9 cellular contexts compared by ENCODE assay signal in the genomic region with DNA sequence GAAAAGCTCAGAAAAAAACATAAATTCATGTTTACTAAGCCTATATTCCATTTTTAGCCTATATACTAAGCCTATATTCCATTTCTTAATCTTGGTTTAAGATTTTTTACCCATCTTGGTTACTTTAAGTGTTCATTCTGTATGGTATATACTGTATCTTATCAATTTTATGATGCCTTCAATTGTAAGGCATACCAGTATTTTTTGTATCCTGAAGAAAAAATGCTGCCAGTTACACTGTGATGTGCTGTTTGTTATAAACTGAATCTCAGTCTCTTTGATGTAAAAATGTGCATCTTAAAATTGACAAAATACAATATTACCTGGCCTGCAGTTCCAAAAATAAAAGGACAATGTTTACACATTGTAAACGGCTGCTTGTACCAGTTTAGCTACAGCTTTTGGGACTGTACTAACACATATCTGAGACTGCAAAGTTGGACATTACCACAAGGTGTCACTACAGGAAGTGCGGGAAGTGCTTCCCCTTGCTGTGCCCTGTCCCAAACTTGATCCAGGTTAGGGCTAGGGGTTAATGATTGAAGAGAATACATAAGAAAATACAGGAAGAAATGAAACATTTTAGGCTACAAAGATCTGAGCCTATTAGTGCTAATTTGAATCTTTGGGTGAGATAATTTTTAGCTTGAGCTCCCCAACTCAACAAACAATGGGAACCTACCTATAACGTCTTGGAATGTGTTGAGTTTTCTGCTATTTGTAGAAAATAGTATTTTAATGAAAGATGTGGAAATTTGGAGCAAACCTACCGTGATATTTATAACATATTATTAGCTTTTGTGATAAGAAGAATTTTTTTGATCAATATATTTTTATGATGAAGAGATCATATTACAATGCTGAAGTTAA.
DNase-seq lines count a peak whose midpoint lies in the region; ATAC-seq and TF ChIP-seq lines count a peak whose summit lies in the region.
"Had no signal": no experiment of that assay in that cellular context is flagged by ENCODE, and none has a peak within 500 bp of the region (broad histone marks: within the 10 kb centered on the region; RNA-seq: fewer than 3 reads in every experiment).

No MANE protein-coding gene starts in this region.

- no peaks in the 10 kb centered on the region for H4K20me1 ChIP-seq in smooth muscle cell (ENCODE audit: low read depth)

- peak; percentile 96 for ATAC-seq in GM18907 (IDR thresholded peaks at IDR 0.05; ENCODE audit: unreplicated experiment)
- ATAC-seq in HG03039 (IDR thresholded peaks at IDR 0.05; ENCODE audit: unreplicated experiment) = peak; percentile 89
- peak; percentile 52 for ATAC-seq in activated T-helper 17 cell treated with anti-CD3 and anti-CD28 coated beads, Interleukin-2, amount 50 U/mL, for 72 hours (replicated peaks)

- H3K79me2 ChIP-seq in smooth muscle cell (ENCODE audit: low read depth) = no peaks in the 10 kb centered on the region

- H3K27ac ChIP-seq in left ventricle myocardium inferior (replicated peaks) (no peak overlapping the region), smooth muscle cell (ENCODE audit: low read depth) (no peak overlapping the region)

- H3K27me3 ChIP-seq in left ventricle myocardium inferior (ENCODE audit: low read depth) (peaks cover 20% of the 10 kb centered on the region), smooth muscle cell (ENCODE audit: low read depth) (no peaks in the 10 kb centered on the region)

- intact Hi-C loops in left ventricle myocardium inferior (cut with micrococcal nuclease) = loop anchor here (10.0 kb wide), 1 partner anchor 656 kb away; no protein-coding TSS in a partner anchor
- intact Hi-C loops in activated T-helper 1 cell treated with anti-CD3 and anti-CD28 coated beads, Interleukin-12 subunit alpha, Interleukin-12 subunit beta, Interleukin-2, Interleukin-4 antibody, amounts not matched to agents 30 ng/mL and 10 ng/mL and 1 ng/mL, durations not matched to agents 14 hours and 24 hours and 36 hours (cut with micrococcal nuclease) = no loop called here

- H3K4me1 Mint-ChIP-seq in activated T-helper 17 cell treated with anti-CD3 and anti-CD28 coated beads, Interleukin-2, amount 50 U/mL, for 72 hours = no peaks in the 10 kb centered on the region
- no peaks in the 10 kb centered on the region for H3K4me1 Mint-ChIP-seq in activated T-helper 1 cell treated with anti-CD3 and anti-CD28 coated beads, Interleukin-12 subunit alpha, Interleukin-12 subunit beta, Interleukin-2, Interleukin-4 antibody, amounts not matched to agents 30 ng/mL and 10 ng/mL and 1 ng/mL, durations not matched to agents 14 hours and 24 hours and 36 hours (ENCODE audit: low read depth)

- no peak overlapping the region for H3K4me2 ChIP-seq in smooth muscle cell

- H3K9me3 ChIP-seq in left ventricle myocardium inferior (replicated peaks) (peaks cover 11% of the 10 kb centered on the region), smooth muscle cell (replicated peaks; ENCODE audit: low read depth) (no peaks in the 10 kb centered on the region)

- peaks cover 8% of the 10 kb centered on the region for H3K27me3 Mint-ChIP-seq in activated T-helper 17 cell treated with anti-CD3 and anti-CD28 coated beads, Interleukin-2, amount 50 U/mL, for 72 hours
- H3K27me3 Mint-ChIP-seq in activated T-helper 1 cell treated with anti-CD3 and anti-CD28 coated beads, Interleukin-12 subunit alpha, Interleukin-12 subunit beta, Interleukin-2, Interleukin-4 antibody, amounts not matched to agents 30 ng/mL and 10 ng/mL and 1 ng/mL, durations not matched to agents 14 hours and 24 hours and 36 hours (ENCODE audit: insufficient read depth) = no peaks in the 10 kb centered on the region
- H3K27me3 Mint-ChIP-seq: activated naive CD8-positive, alpha-beta T cell had no signal

- H3K4me3 ChIP-seq in left ventricle myocardium inferior (no peak overlapping the region), smooth muscle cell (no peak overlapping the region)

- H3K36me3 ChIP-seq in left ventricle myocardium inferior = no peaks in the 10 kb centered on the region
- no peaks in the 10 kb centered on the region for H3K36me3 ChIP-seq in smooth muscle cell (ENCODE audit: low read depth)

- no peak overlapping the region for H3K27ac Mint-ChIP-seq in activated T-helper 17 cell treated with anti-CD3 and anti-CD28 coated beads, Interleukin-2, amount 50 U/mL, for 72 hours
- H3K27ac Mint-ChIP-seq in activated T-helper 1 cell treated with anti-CD3 and anti-CD28 coated beads, Interleukin-12 subunit alpha, Interleukin-12 subunit beta, Interleukin-2, Interleukin-4 antibody, amounts not matched to agents 30 ng/mL and 10 ng/mL and 1 ng/mL, durations not matched to agents 14 hours and 24 hours and 36 hours = no peak overlapping the region
- H3K27ac Mint-ChIP-seq: activated naive CD8-positive, alpha-beta T cell had no signal

- H3K36me3 Mint-ChIP-seq in activated T-helper 17 cell treated with anti-CD3 and anti-CD28 coated beads, Interleukin-2, amount 50 U/mL, for 72 hours (ENCODE audit: low read depth) = no peaks in the 10 kb centered on the region
- H3K36me3 Mint-ChIP-seq in activated T-helper 1 cell treated with anti-CD3 and anti-CD28 coated beads, Interleukin-12 subunit alpha, Interleukin-12 subunit beta, Interleukin-2, Interleukin-4 antibody, amounts not matched to agents 30 ng/mL and 10 ng/mL and 1 ng/mL, durations not matched to agents 14 hours and 24 hours and 36 hours (ENCODE audit: low read depth) = no peaks in the 10 kb centered on the region
- H3K36me3 Mint-ChIP-seq: activated naive CD8-positive, alpha-beta T cell had no signal

- peaks cover 5% of the 10 kb centered on the region for H3K9me3 Mint-ChIP-seq in activated T-helper 17 cell treated with anti-CD3 and anti-CD28 coated beads, Interleukin-2, amount 50 U/mL, for 72 hours
- no peaks in the 10 kb centered on the region for H3K9me3 Mint-ChIP-seq in activated T-helper 1 cell treated with anti-CD3 and anti-CD28 coated beads, Interleukin-12 subunit alpha, Interleukin-12 subunit beta, Interleukin-2, Interleukin-4 antibody, amounts not matched to agents 30 ng/mL and 10 ng/mL and 1 ng/mL, durations not matched to agents 14 hours and 24 hours and 36 hours

- DNase-seq in DMS153 (lab: John Stamatoyannopoulos, UW) (peak; percentile 23), NCI-H2107 (lab: John Stamatoyannopoulos, UW) (peak; percentile 27), left ventricle myocardium inferior (no peak), smooth muscle cell (lab: John Stamatoyannopoulos, UW; ENCODE audit: unreplicated experiment) (no peak)
- DNase-seq in activated T-helper 1 cell treated with anti-CD3 and anti-CD28 coated beads, Interleukin-12 subunit alpha, Interleukin-12 subunit beta, Interleukin-2, Interleukin-4 antibody, amounts not matched to agents 30 ng/mL and 10 ng/mL and 1 ng/mL, durations not matched to agents 14 hours and 24 hours and 36 hours (ENCODE audit: low spot score) = no peak

- no peak overlapping the region for H3K4me3 Mint-ChIP-seq in activated T-helper 17 cell treated with anti-CD3 and anti-CD28 coated beads, Interleukin-2, amount 50 U/mL, for 72 hours
- H3K4me3 Mint-ChIP-seq in activated T-helper 1 cell treated with anti-CD3 and anti-CD28 coated beads, Interleukin-12 subunit alpha, Interleukin-12 subunit beta, Interleukin-2, Interleukin-4 antibody, amounts not matched to agents 30 ng/mL and 10 ng/mL and 1 ng/mL, durations not matched to agents 14 hours and 24 hours and 36 hours = no peak overlapping the region
- H3K4me3 Mint-ChIP-seq: activated naive CD8-positive, alpha-beta T cell had no signal

- whole genome bisulfite sequencing in smooth muscle cell (ENCODE audit: low lambda C conversion rate) = 47% methylated on average over 4 of the region's 4 CpGs

- H3K4me1 ChIP-seq in left ventricle myocardium inferior (no peaks in the 10 kb centered on the region), smooth muscle cell (ENCODE audit: low read depth) (no peaks in the 10 kb centered on the region)

- H3K9ac ChIP-seq in smooth muscle cell (ENCODE audit: low read depth) = no peak overlapping the region

- no peak overlapping the region for H2AFZ ChIP-seq in smooth muscle cell (ENCODE audit: low read depth)

- no peaks in the 10 kb centered on the region for H3F3A ChIP-seq in smooth muscle cell (ENCODE audit: low read depth)

- peak; percentile 76 for TF ChIP-seq CTCF in left ventricle myocardium inferior (IDR thresholded peaks at IDR 0.05; ENCODE audit: borderline replicate concordance)
- peak; percentile 57 for TF ChIP-seq CTCF in smooth muscle cell (IDR thresholded peaks at IDR 0.05; ENCODE audit: borderline replicate concordance, insufficient read depth, poor library complexity, severe bottlenecking)

Comparison
In these comparisons a context has a peak if more than half of its experiments do, and no peak if none do; other contexts are left out.
1. DNase-seq: peak in DMS153 (single experiment) and NCI-H2107 (single experiment); none in left ventricle myocardium inferior (single experiment), smooth muscle cell (single experiment) and activated T-helper 1 cell treated with anti-CD3 and anti-CD28 coated beads, Interleukin-12 subunit alpha, Interleukin-12 subunit beta, Interleukin-2, Interleukin-4 antibody, amounts not matched to agents 30 ng/mL and 10 ng/mL and 1 ng/mL, durations not matched to agents 14 hours and 24 hours and 36 hours (single experiment).
2. Peak in every context shown above with its lines, with median percentiles within 50 percentile points of each other: ATAC-seq.